In the genomic region with DNA sequence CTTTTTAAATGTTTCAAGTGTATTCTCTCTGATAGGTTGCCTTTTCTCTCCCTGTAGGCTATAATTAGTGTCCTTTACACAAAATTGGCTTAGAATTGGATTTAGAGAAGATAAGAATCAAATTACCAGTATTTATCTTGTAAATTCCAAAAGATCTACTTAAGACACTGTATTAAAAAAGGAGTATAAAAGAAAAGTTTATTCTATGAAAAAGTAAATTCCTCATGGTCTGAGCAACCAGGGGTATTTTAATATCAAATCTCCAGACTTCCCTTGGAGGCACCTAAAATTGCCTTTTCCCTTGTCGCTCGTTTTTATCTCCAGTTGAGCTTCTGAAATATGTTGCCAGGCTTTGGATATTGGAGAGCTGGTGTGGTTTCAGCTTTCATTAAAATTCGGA, we compare ENCODE assay signal across 13 cellular contexts.
"Had no signal": no experiment of that assay in that cellular context is flagged by ENCODE, and none has a peak within 500 bp of the region (broad histone marks: within the 10 kb centered on the region; RNA-seq: fewer than 3 reads in every experiment).

No MANE protein-coding gene starts in this region.

- H3K4me3 Mint-ChIP-seq: activated CD8-positive, alpha-beta memory T cell treated with anti-CD3 and anti-CD28 coated beads, Interleukin-2, amount 10 ng/mL, durations not matched to agents 7 days and 5 days; activated T-cell treated with anti-CD3 and anti-CD28 coated beads, Interleukin-2, amount 50 U/mL, for 24 hours; nephron; T-helper 2 cell treated with Interferon-gamma antibody and Interleukin-4, amounts not matched to agents 5 μg/mL and 100 μg/mL, for 36 hours had no signal

- ATAC-seq: activated CD8-positive, alpha-beta memory T cell treated with anti-CD3 and anti-CD28 coated beads, Interleukin-2, amount 10 ng/mL, durations not matched to agents 7 days and 5 days; activated naive CD4-positive, alpha-beta T cell treated with anti-CD3 and anti-CD28 coated beads, Interleukin-2, amount 50 U/mL, for 72 hours; heart left ventricle; left lobe of liver had no signal

- H3K27ac ChIP-seq: breast epithelium had no signal

- H3K27ac Mint-ChIP-seq: activated CD8-positive, alpha-beta memory T cell treated with anti-CD3 and anti-CD28 coated beads, Interleukin-2, amount 10 ng/mL, durations not matched to agents 7 days and 5 days; activated naive CD4-positive, alpha-beta T cell treated with anti-CD3 and anti-CD28 coated beads, Interleukin-2, amount 50 U/mL, for 72 hours; activated T-cell treated with anti-CD3 and anti-CD28 coated beads, Interleukin-2, amount 50 U/mL, for 24 hours; nephron; T-helper 2 cell treated with Interferon-gamma antibody and Interleukin-4, amounts not matched to agents 5 μg/mL and 100 μg/mL, for 36 hours had no signal

- H3K9me3 Mint-ChIP-seq: activated naive CD4-positive, alpha-beta T cell treated with anti-CD3 and anti-CD28 coated beads, Interleukin-2, amount 50 U/mL, for 72 hours; activated T-cell treated with anti-CD3 and anti-CD28 coated beads, Interleukin-2, amount 50 U/mL, for 24 hours; nephron; T-helper 2 cell treated with Interferon-gamma antibody and Interleukin-4, amounts not matched to agents 5 μg/mL and 100 μg/mL, for 36 hours had no signal

- H3K9me3 ChIP-seq: breast epithelium, heart left ventricle had no signal

- H3K27me3 Mint-ChIP-seq: activated T-cell treated with anti-CD3 and anti-CD28 coated beads, Interleukin-2, amount 50 U/mL, for 24 hours had no signal

- H3K36me3 ChIP-seq: breast epithelium had no signal

- H3K4me3 ChIP-seq: breast epithelium, heart left ventricle had no signal

- H3K36me3 Mint-ChIP-seq: activated CD8-positive, alpha-beta memory T cell treated with anti-CD3 and anti-CD28 coated beads, Interleukin-2, amount 10 ng/mL, durations not matched to agents 7 days and 5 days; activated naive CD4-positive, alpha-beta T cell treated with anti-CD3 and anti-CD28 coated beads, Interleukin-2, amount 50 U/mL, for 72 hours had no signal

- DNase-seq: activated CD4-positive, alpha-beta T cell treated with anti-CD3 and anti-CD28 coated beads for 1 hour; activated CD4-positive, alpha-beta T cell treated with anti-CD3 and anti-CD28 coated beads, Interleukin-2, amount 50 U/mL, for 48 hours; activated CD8-positive, alpha-beta memory T cell treated with anti-CD3 and anti-CD28 coated beads, Interleukin-2, amount 10 ng/mL, durations not matched to agents 7 days and 5 days; activated effector memory CD4-positive, alpha-beta T cell treated with anti-CD3 and anti-CD28 coated beads, Interleukin-2, amount 50 U/mL, for 16 hours; anterior cingulate cortex; foreskin melanocyte; heart left ventricle had no signal

- H3K27me3 ChIP-seq: breast epithelium, heart left ventricle had no signal
